1 cellular context compared by ENCODE assay signal in genomic region chr13:49933511-49933910, GRCh38.
TF ChIP-seq lines count a peak whose summit lies in the region.

No MANE protein-coding gene starts in this region.

TF ChIP-seq in IMR-90, 13 proteins besides CTCF, POLR2A, EP300 and RAD21:
- TF ChIP-seq RFX5 (IDR thresholded peaks at IDR 0.05; ENCODE audit: low read depth, low read length) (no peak), ELK1 (IDR thresholded peaks at IDR 0.05; ENCODE audit: borderline replicate concordance, low read depth, low read length) (no peak), MXI1 (IDR thresholded peaks at IDR 0.05; ENCODE audit: borderline replicate concordance, low read depth, low read length) (no peak), USF2 (IDR thresholded peaks at IDR 0.05; ENCODE audit: low read depth, low read length) (no peak), CHD1 (IDR thresholded peaks at IDR 0.05; ENCODE audit: low read depth, low read length) (no peak), BHLHE40 (IDR thresholded peaks at IDR 0.05; ENCODE audit: low read depth, low read length) (no peak), RCOR1 (IDR thresholded peaks at IDR 0.05; ENCODE audit: insufficient replicate concordance, low read length) (no peak), FOS (IDR thresholded peaks at IDR 0.05; ENCODE audit: low read depth, low read length) (no peak), MAZ (IDR thresholded peaks at IDR 0.05; ENCODE audit: borderline replicate concordance, low read depth, low read length) (no peak), NFE2L2 (IDR thresholded peaks at IDR 0.05; ENCODE audit: low read depth, low read length) (no peak)
